In the genomic region with DNA sequence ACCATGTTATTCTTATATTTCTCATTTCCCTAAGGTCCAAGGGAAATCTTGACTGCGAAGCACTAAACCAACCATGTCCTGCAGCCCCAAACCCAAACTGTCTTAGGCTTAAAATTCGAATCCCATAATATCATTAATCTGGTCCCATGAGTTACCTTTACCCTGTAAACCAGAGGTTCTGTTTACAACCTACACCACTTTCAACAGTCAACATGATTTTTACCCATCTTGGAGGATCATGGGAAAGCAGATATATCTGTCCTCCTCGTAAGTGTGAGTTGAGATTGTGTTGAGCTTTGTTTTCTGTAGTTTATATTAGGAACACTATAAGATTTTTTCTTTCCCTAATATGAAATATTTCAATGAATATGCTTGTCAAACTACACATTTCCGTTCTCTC, we compare ENCODE assay signal across 17 cellular contexts. TPM values are rescaled to one million over a fixed set of nuclear protein-coding genes. Genes with fewer than 3 reads are reported as not detected.
DNase-seq lines count a peak whose midpoint lies in the region; ATAC-seq and TF ChIP-seq lines count a peak whose summit lies in the region.
"Had no signal": no experiment of that assay in that cellular context is flagged by ENCODE, and none has a peak within 500 bp of the region (broad histone marks: within the 10 kb centered on the region; RNA-seq: fewer than 3 reads in every experiment).

No MANE protein-coding gene starts in this region.

- no peaks in the 10 kb centered on the region for H3K9me3 Mint-ChIP-seq in activated naive CD4-positive, alpha-beta T cell treated with anti-CD3 and anti-CD28 coated beads, Interleukin-2, amount 10 ng/mL, durations not matched to agents 7 days and 5 days
- H3K9me3 Mint-ChIP-seq in activated T-helper 17 cell treated with anti-CD3 and anti-CD28 coated beads, Interleukin-2, amount 50 U/mL, for 72 hours = no peaks in the 10 kb centered on the region
- H3K9me3 Mint-ChIP-seq in mesothelial cell of epicardium = no peaks in the 10 kb centered on the region
- H3K9me3 Mint-ChIP-seq: CD4-positive, alpha-beta T cell; HFFc6 had no signal

- ATAC-seq in activated T-helper 17 cell treated with anti-CD3 and anti-CD28 coated beads, Interleukin-2, amount 50 U/mL, for 72 hours (replicated peaks) = no peak

- peaks cover 14% of the 10 kb centered on the region for H3K4me1 Mint-ChIP-seq in activated naive CD4-positive, alpha-beta T cell treated with anti-CD3 and anti-CD28 coated beads, Interleukin-2, amount 10 ng/mL, durations not matched to agents 7 days and 5 days
- H3K4me1 Mint-ChIP-seq in activated T-helper 17 cell treated with anti-CD3 and anti-CD28 coated beads, Interleukin-2, amount 50 U/mL, for 72 hours = peaks cover 17% of the 10 kb centered on the region
- peaks cover 9% of the 10 kb centered on the region for H3K4me1 Mint-ChIP-seq in mesothelial cell of epicardium

- CTCF ChIA-PET in activated naive CD4-positive, alpha-beta T cell treated with anti-CD3 and anti-CD28 coated beads, Interleukin-2, amount 10 ng/mL, durations not matched to agents 7 days and 5 days (lab: Charles Lee) = interaction anchor here (0.7 to 10.1 kb wide), 17 partner anchors 9 to 287 kb away, joined by 3 to 100 read pairs (median 4); a partner anchor contains a TSS
- CTCF ChIA-PET in RWPE1 (lab: Yijun Ruan, JAX) = interaction anchor here (0.6 to 3.1 kb wide), 16 partner anchors 10 to 586 kb away, joined by 3 to 25 read pairs (median 4); no protein-coding TSS in a partner anchor
- CTCF ChIA-PET in OCI-LY7 (lab: Charles Lee; ENCODE audit: unreplicated experiment) = interaction anchor here (0.5 to 2.0 kb wide), 6 partner anchors 12 to 218 kb away, joined by 3 to 12 read pairs (median 4); a partner anchor contains a TSS

- H3K36me3 ChIP-seq in OCI-LY7 (ENCODE audit: insufficient read depth, low read length) = peaks cover 99% of the 10 kb centered on the region

- H3K4me3 ChIP-seq in OCI-LY7 (ENCODE audit: low read depth, low read length, poor library complexity, severe bottlenecking) = no peak overlapping the region
- H3K4me3 ChIP-seq: GM12878 had no signal

- H4K20me1 ChIP-seq in OCI-LY7 (ENCODE audit: insufficient read depth, low read length) = peaks cover 19% of the 10 kb centered on the region

- H3K4me2 ChIP-seq in OCI-LY7 (ENCODE audit: low read length) = no peak overlapping the region

- BruUV-seq in OCI-LY7 (replicated peaks; lab: Mats Ljungman, UMichigan) = no TSS peak

- H3K27me3 Mint-ChIP-seq in activated naive CD4-positive, alpha-beta T cell treated with anti-CD3 and anti-CD28 coated beads, Interleukin-2, amount 10 ng/mL, durations not matched to agents 7 days and 5 days = no peaks in the 10 kb centered on the region
- no peaks in the 10 kb centered on the region for H3K27me3 Mint-ChIP-seq in activated T-helper 17 cell treated with anti-CD3 and anti-CD28 coated beads, Interleukin-2, amount 50 U/mL, for 72 hours
- H3K27me3 Mint-ChIP-seq in mesothelial cell of epicardium (ENCODE audit: low read depth) = no peaks in the 10 kb centered on the region
- H3K27me3 Mint-ChIP-seq: B cell; CD4-positive, alpha-beta T cell had no signal

- intact Hi-C loops in OCI-LY7 (cut with micrococcal nuclease; ENCODE audit: unreplicated experiment) = loop anchor here (1.0 to 10.0 kb wide), 2 partner anchors 55 to 69 kb away; a partner anchor contains a TSS

- H3K4me3 Mint-ChIP-seq in activated naive CD4-positive, alpha-beta T cell treated with anti-CD3 and anti-CD28 coated beads, Interleukin-2, amount 10 ng/mL, durations not matched to agents 7 days and 5 days = no peak overlapping the region
- no peak overlapping the region for H3K4me3 Mint-ChIP-seq in activated T-helper 17 cell treated with anti-CD3 and anti-CD28 coated beads, Interleukin-2, amount 50 U/mL, for 72 hours
- no peak overlapping the region for H3K4me3 Mint-ChIP-seq in mesothelial cell of epicardium
- H3K4me3 Mint-ChIP-seq: B cell; CD4-positive, alpha-beta T cell; HFFc6 had no signal

- POLR2A ChIA-PET in RWPE1 (lab: Yijun Ruan, JAX; ENCODE audit: low non-redundant PET) (no interaction called here), OCI-LY7 (lab: Charles Lee) (no interaction called here)

- H3K36me3 Mint-ChIP-seq in activated naive CD4-positive, alpha-beta T cell treated with anti-CD3 and anti-CD28 coated beads, Interleukin-2, amount 10 ng/mL, durations not matched to agents 7 days and 5 days = peaks cover 61% of the 10 kb centered on the region
- peaks cover 99% of the 10 kb centered on the region for H3K36me3 Mint-ChIP-seq in activated T-helper 17 cell treated with anti-CD3 and anti-CD28 coated beads, Interleukin-2, amount 50 U/mL, for 72 hours (ENCODE audit: low read depth)
- H3K36me3 Mint-ChIP-seq in mesothelial cell of epicardium = peaks cover 25% of the 10 kb centered on the region

- H3K27ac ChIP-seq in RWPE1 = peak overlapping the region; percentile 46; the same call in 1 of the 2 replicates
- H3K27ac ChIP-seq in OCI-LY7 (ENCODE audit: low read depth, low read length, poor library complexity, severe bottlenecking) = no peak overlapping the region
- H3K27ac ChIP-seq: HL-60 had no signal

- H3K79me2 ChIP-seq in OCI-LY7 (ENCODE audit: insufficient read depth, low read depth, low read length) = peaks cover 22% of the 10 kb centered on the region

- DNase-seq in activated naive CD4-positive, alpha-beta T cell treated with anti-CD3 and anti-CD28 coated beads, Interleukin-2, amount 10 ng/mL, durations not matched to agents 7 days and 5 days = no peak
- no peak for DNase-seq in activated naive CD4-positive, alpha-beta T cell treated with Interleukin-2 at 50 U/mL for 16 hours
- DNase-seq in RWPE1 (ENCODE audit: low spot score) = no peak
- no peak for DNase-seq in mesothelial cell of epicardium (ENCODE audit: low spot score in 2 of 2, unreplicated experiment in 2 of 2)
- no peak for DNase-seq in OCI-LY7 (ENCODE audit: low spot score)
- DNase-seq in stimulated activated CD4-positive, alpha-beta T cell treated with anti-CD3 and anti-CD28 coated beads, Interleukin-15, amount 100 ng/mL, for 24 hours = no peak
- no peak for DNase-seq in NCI-H1417 (lab: John Stamatoyannopoulos, UW)
- DNase-seq: DMS 273 treated with DMSO at 0.1 percent for 48 hours had no signal

- TF ChIP-seq CTCF in RWPE1 (conservative IDR thresholded peaks at IDR 0.05; ENCODE audit: low read depth) = no peak
- no peak for TF ChIP-seq CTCF in mesothelial cell of epicardium (IDR thresholded peaks at IDR 0.05; ENCODE audit: unreplicated experiment)
- TF ChIP-seq CTCF in OCI-LY7 (conservative IDR thresholded peaks at IDR 0.05; ENCODE audit: low read length) = no peak

- no peaks in the 10 kb centered on the region for H3K9me2 ChIP-seq in OCI-LY7 (ENCODE audit: insufficient read depth, low read length)

- peaks cover 9% of the 10 kb centered on the region for H3K4me1 ChIP-seq in OCI-LY7 (ENCODE audit: insufficient read depth, low read length, poor library complexity, severe bottlenecking)

- H2AFZ ChIP-seq in OCI-LY7 (ENCODE audit: low read length) = no peak overlapping the region

- no peaks in the 10 kb centered on the region for H3K9me3 ChIP-seq in OCI-LY7 (ENCODE audit: low read length)

- peak overlapping the region; percentile 59 for H3K27ac Mint-ChIP-seq in activated naive CD4-positive, alpha-beta T cell treated with anti-CD3 and anti-CD28 coated beads, Interleukin-2, amount 10 ng/mL, durations not matched to agents 7 days and 5 days
- H3K27ac Mint-ChIP-seq in activated T-helper 17 cell treated with anti-CD3 and anti-CD28 coated beads, Interleukin-2, amount 50 U/mL, for 72 hours = peak overlapping the region; percentile 50
- peak overlapping the region; percentile 9 for H3K27ac Mint-ChIP-seq in mesothelial cell of epicardium
- H3K27ac Mint-ChIP-seq: B cell; CD4-positive, alpha-beta T cell had no signal

RNA-seq across cellular contexts. Expression of a gene that starts 6.4 kb away (rescaled TPM):
- total RNA-seq in activated T-helper 17 cell treated with anti-CD3 and anti-CD28 coated beads, Interleukin-2, amount 50 U/mL, for 72 hours = 100 to 1,000 TPM in 1 of 2 donors, 10 to 100 TPM in 1; 80.2 to 165 TPM
- total RNA-seq in mesothelial cell of epicardium (96.3 to 100 TPM (median 97.6 TPM) in 3 replicates), OCI-LY7 (2022) (135 and 153 TPM in 2 replicates)
- total RNA-seq in OCI-LY7 (2014; rRNA removed; shearing (Covaris generic)) = 95.2 and 120 TPM in 2 replicates

RNA-seq across cellular contexts. Expression of a gene that starts 14.0 kb away (rescaled TPM):
- total RNA-seq in activated T-helper 17 cell treated with anti-CD3 and anti-CD28 coated beads, Interleukin-2, amount 50 U/mL, for 72 hours = 10 to 100 TPM; 42.8 to 99.7 TPM
- total RNA-seq in mesothelial cell of epicardium (52.5 to 56.8 TPM (median 55.2 TPM) in 3 replicates), OCI-LY7 (2022) (67.8 and 68.6 TPM in 2 replicates)
- total RNA-seq in OCI-LY7 (2014; rRNA removed; shearing (Covaris generic)) = 57.0 and 62.4 TPM in 2 replicates

RNA-seq across cellular contexts. Expression of a gene that starts 24.3 kb away (rescaled TPM):
- total RNA-seq in activated T-helper 17 cell treated with anti-CD3 and anti-CD28 coated beads, Interleukin-2, amount 50 U/mL, for 72 hours = under 1 TPM in 1 of 2 donors, not detected in 1; 0.29 TPM
- total RNA-seq in mesothelial cell of epicardium (182 to 197 TPM (median 193 TPM) in 3 replicates), OCI-LY7 (2022) (5.5 and 7.5 TPM in 2 replicates)
- 5.0 and 8.9 TPM in 2 replicates for total RNA-seq in OCI-LY7 (2014; rRNA removed; shearing (Covaris generic))
- total RNA-seq: CD4-positive, alpha-beta T cell had no signal

RNA-seq across cellular contexts. Expression of a gene that starts 32.6 kb away (rescaled TPM):
- total RNA-seq in activated T-helper 17 cell treated with anti-CD3 and anti-CD28 coated beads, Interleukin-2, amount 50 U/mL, for 72 hours = under 1 TPM in 1 of 2 donors, not detected in 1; 0.16 TPM
- total RNA-seq in mesothelial cell of epicardium = 0.16 to 0.31 TPM in 2 of 3 replicates, not detected in the other
- not detected in 2 replicates for total RNA-seq in OCI-LY7 (2014; rRNA removed; shearing (Covaris generic))
- not detected in 2 replicates for total RNA-seq in OCI-LY7 (2022)
- total RNA-seq: B cell, Calu3, Daoy, GM12878 had no signal

RNA-seq across cellular contexts. Expression of a gene that starts 44.2 kb away (rescaled TPM):
- total RNA-seq in activated T-helper 17 cell treated with anti-CD3 and anti-CD28 coated beads, Interleukin-2, amount 50 U/mL, for 72 hours = under 1 TPM; 0.19 to 0.37 TPM
- total RNA-seq in mesothelial cell of epicardium (0.60 to 0.75 TPM (median 0.71 TPM) in 3 replicates), OCI-LY7 (2022) (not detected in 2 replicates)
- total RNA-seq in OCI-LY7 (2014; rRNA removed; shearing (Covaris generic)) = 0.19 TPM in 1 of 2 replicates, not detected in the other
- total RNA-seq: B cell, H4, HFFc6 had no signal

Comparison
In these comparisons a context has a peak if more than half of its experiments do, and no peak if none do; other contexts are left out.
1. H3K27ac Mint-ChIP-seq: peak in every context shown above with its lines; median percentile 59 in activated naive CD4-positive, alpha-beta T cell treated with anti-CD3 and anti-CD28 coated beads, Interleukin-2, amount 10 ng/mL, durations not matched to agents 7 days and 5 days; 50 in activated T-helper 17 cell treated with anti-CD3 and anti-CD28 coated beads, Interleukin-2, amount 50 U/mL, for 72 hours; 9 in mesothelial cell of epicardium.
2. RNA of a gene that starts 24.3 kb away (total RNA-seq): 182 to 197 TPM in mesothelial cell of epicardium; 5.0 to 8.9 TPM in OCI-LY7 and 0.29 TPM in activated T-helper 17 cell treated with anti-CD3 and anti-CD28 coated beads, Interleukin-2, amount 50 U/mL, for 72 hours; every median in the first group is over 10 times any median in the second.